Comparison of ENCODE assay signal across 35 cellular contexts in the genomic region with DNA sequence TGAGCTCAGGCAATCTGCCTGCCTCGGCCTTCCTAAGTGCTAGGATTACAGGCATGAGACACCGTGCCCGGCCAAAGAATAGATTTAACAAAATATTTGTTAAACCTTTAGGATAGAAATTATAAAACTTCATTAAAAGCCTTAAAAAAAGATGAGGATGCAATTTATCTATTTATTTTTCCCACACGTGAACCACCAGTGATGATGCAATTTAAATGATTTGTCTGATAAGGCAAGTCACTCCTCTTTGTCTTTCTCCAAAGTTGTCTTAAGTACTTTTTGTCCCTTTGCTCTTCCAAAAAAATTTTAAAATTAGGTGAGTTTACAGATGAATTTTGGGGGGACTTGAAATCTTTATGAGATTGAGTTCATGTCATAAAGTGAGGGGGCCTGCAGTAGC. TPM values are rescaled to one million over a fixed set of nuclear protein-coding genes. Genes with fewer than 3 reads are reported as not detected.
"Had no signal": no experiment of that assay in that cellular context is flagged by ENCODE, and none has a peak within 500 bp of the region (broad histone marks: within the 10 kb centered on the region; RNA-seq: fewer than 3 reads in every experiment).

No MANE protein-coding gene starts in this region.

- H3K4me3 ChIP-seq: adrenal gland, ascending aorta, body of pancreas, breast epithelium, cardiac muscle cell had no signal

- H3K27ac ChIP-seq: adrenal gland, ascending aorta, body of pancreas, brain microvascular endothelial cell, breast epithelium, cardiac muscle cell had no signal

- H3K9me3 ChIP-seq: adrenal gland, ascending aorta, body of pancreas, breast epithelium had no signal

- H3K4me1 ChIP-seq: adrenal gland, ascending aorta, body of pancreas, breast epithelium had no signal

- DNase-seq: activated effector memory CD4-positive, alpha-beta T cell treated with Interleukin-2 at 50 U/mL for 16 hours; activated gamma-delta T cell; activated gamma-delta T cell treated with Interleukin-2 at 50 U/mL for 16 hours; activated naive CD4-positive, alpha-beta T cell; activated naive CD4-positive, alpha-beta T cell treated with anti-CD3 and anti-CD28 coated beads for 36 hours; activated naive CD4-positive, alpha-beta T cell treated with anti-CD3 and anti-CD28 coated beads, Interleukin-2, amount 10 ng/mL, durations not matched to agents 7 days and 5 days; activated naive CD4-positive, alpha-beta T cell treated with anti-CD3 and anti-CD28 coated beads, Interleukin-2, amount 50 U/mL, for 16 hours; activated naive CD4-positive, alpha-beta T cell treated with Interleukin-2 at 50 U/mL for 16 hours; activated naive CD8-positive, alpha-beta T cell treated with anti-CD3 and anti-CD28 coated beads for 36 hours; activated naive CD8-positive, alpha-beta T cell treated with anti-CD3 and anti-CD28 coated beads, Interleukin-2, amount 10 ng/mL, durations not matched to agents 7 days and 5 days; activated naive CD8-positive, alpha-beta T cell treated with anti-CD3 and anti-CD28 coated beads, Interleukin-2, amount 50 U/mL, for 24 hours; activated T-cell treated with anti-CD3 and anti-CD28 coated beads, Interleukin-2, amount 50 U/mL, for 24 hours; activated T-cell treated with anti-CD3 and anti-CD28 coated beads, Interleukin-2, amount 50 U/mL, for 4 hours; activated T-cell treated with anti-CD3 and anti-CD28 coated beads, Interleukin-2, amount 50 U/mL, for 48 hours; activated T-cell treated with anti-CD3 and anti-CD28 coated beads, Interleukin-2, amount 50 U/mL, for 72 hours; adrenal gland; amniotic stem cell; amygdala; anterior cingulate cortex; aorta; body of pancreas; brain microvascular endothelial cell; caudate nucleus; central memory CD4-positive, alpha-beta T cell; cerebellar nuclear complex had no signal

- H3K36me3 ChIP-seq: adrenal gland, ascending aorta, brain microvascular endothelial cell, breast epithelium, cardiac muscle cell had no signal

- FAIRE-seq: astrocyte, bronchial epithelial cell had no signal

- H3K27me3 ChIP-seq: adrenal gland, ascending aorta, body of pancreas, brain microvascular endothelial cell, breast epithelium, cardiac muscle cell had no signal

- ATAC-seq: activated naive CD4-positive, alpha-beta T cell treated with anti-CD3 and anti-CD28 coated beads, Interleukin-2, amount 50 U/mL, for 72 hours; activated naive CD8-positive, alpha-beta T cell treated with anti-CD3 and anti-CD28 coated beads, Interleukin-2, amount 50 U/mL, for 24 hours; activated T-cell treated with anti-CD3 and anti-CD28 coated beads, Interleukin-2, amount 50 U/mL, for 4 hours; activated T-cell treated with anti-CD3 and anti-CD28 coated beads, Interleukin-2, amount 50 U/mL, for 72 hours; activated T-helper 17 cell treated with anti-CD3 and anti-CD28 coated beads, Interleukin-2, amount 50 U/mL, for 72 hours; body of pancreas had no signal

RNA-seq across cellular contexts. Expression of gene SLC34A2, which starts 58.2 kb away (rescaled TPM):
- total RNA-seq: activated naive CD4-positive, alpha-beta T cell treated with anti-CD3 and anti-CD28 coated beads for 36 hours; activated naive CD4-positive, alpha-beta T cell treated with anti-CD3 and anti-CD28 coated beads, Interleukin-2, amount 50 U/mL, for 72 hours; activated naive CD8-positive, alpha-beta T cell treated with anti-CD3 and anti-CD28 coated beads for 36 hours; activated naive CD8-positive, alpha-beta T cell treated with anti-CD3 and anti-CD28 coated beads, Interleukin-2, amount 10 ng/mL, durations not matched to agents 7 days and 5 days; activated T-cell treated with anti-CD3 and anti-CD28 coated beads, Interleukin-2, amount 50 U/mL, for 72 hours; activated T-helper 1 cell treated with anti-CD3 and anti-CD28 coated beads, Interleukin-12 subunit alpha, Interleukin-12 subunit beta, Interleukin-2, Interleukin-4 antibody, amounts not matched to agents 30 ng/mL and 10 ng/mL and 1 ng/mL, durations not matched to agents 14 hours and 24 hours and 36 hours; activated T-helper 17 cell treated with anti-CD3 and anti-CD28 coated beads, Interleukin-2, amount 50 U/mL, for 72 hours; activated T-helper 2 cell treated with anti-CD3 and anti-CD28 coated beads, Interferon-gamma antibody, Interleukin-2, Interleukin-4, amounts not matched to agents 10 μg/mL and 5 μg/mL and 100 μg/mL, durations not matched to agents 14 hours and 24 hours and 36 hours; ascending aorta; chondrocyte had no signal
